In the genomic region with DNA sequence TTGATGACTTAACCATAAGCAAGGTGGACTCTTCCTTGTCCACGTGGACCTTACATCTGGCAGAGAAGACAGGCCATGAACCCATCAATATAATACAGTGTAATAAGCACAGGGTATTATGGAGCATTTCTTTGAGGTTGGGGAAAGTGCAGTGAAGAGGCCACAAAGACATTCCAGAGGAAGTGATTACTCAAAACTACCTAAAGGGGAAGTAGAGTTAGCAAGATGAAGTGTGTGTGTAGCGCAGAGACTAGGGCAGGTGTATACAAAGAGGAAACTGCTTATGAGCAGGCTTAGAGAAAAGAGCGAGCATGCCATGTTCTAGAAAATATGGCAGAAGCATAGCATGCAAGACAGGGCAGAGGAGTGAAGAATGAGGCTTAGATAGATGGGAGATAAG, we compare ENCODE assay signal across 10 cellular contexts. TPM values are rescaled to one million over a fixed set of nuclear protein-coding genes. Genes with fewer than 3 reads are reported as not detected.
DNase-seq lines count a peak whose midpoint lies in the region; ATAC-seq and TF ChIP-seq lines count a peak whose summit lies in the region.
"Had no signal": no experiment of that assay in that cellular context is flagged by ENCODE, and none has a peak within 500 bp of the region (broad histone marks: within the 10 kb centered on the region; RNA-seq: fewer than 3 reads in every experiment).

No MANE protein-coding gene starts in this region.

- H3K27me3 ChIP-seq in naive thymus-derived CD4-positive, alpha-beta T cell (ENCODE audit: control insufficient read depth in 2 of 2, insufficient read depth in 2 of 2, low read length in 2 of 2), result no peaks in the 10 kb centered on the region
- H3K27me3 ChIP-seq in breast epithelium (no peaks in the 10 kb centered on the region), gastrocnemius medialis (no peaks in the 10 kb centered on the region)

- H3K27me3 Mint-ChIP-seq in naive thymus-derived CD4-positive, alpha-beta T cell, result peaks cover 10 to 54% (median 14%) of the 10 kb centered on the region in 5 donors
- no peaks in the 10 kb centered on the region for H3K27me3 Mint-ChIP-seq in Calu3 (ENCODE audit: unreplicated experiment)

- no TSS peak for BruUV-seq in Calu3 (replicated peaks; lab: Mats Ljungman, UMichigan)

- no peaks in the 10 kb centered on the region for H3K4me1 ChIP-seq in naive thymus-derived CD4-positive, alpha-beta T cell (ENCODE audit: control insufficient read depth in 2 of 2, insufficient read depth in 2 of 2, low read length in 2 of 2)
- no peaks in the 10 kb centered on the region for H3K4me1 ChIP-seq in breast epithelium
- no peaks in the 10 kb centered on the region for H3K4me1 ChIP-seq in gastrocnemius medialis
- H3K4me1 ChIP-seq: parathyroid adenoma had no signal

- peak; percentile 92 for ATAC-seq in GM19025 (IDR thresholded peaks at IDR 0.05; ENCODE audit: low read depth, unreplicated experiment)
- peak; percentile 98 for ATAC-seq in HG02610 (IDR thresholded peaks at IDR 0.05; ENCODE audit: unreplicated experiment)
- peak; percentile 76 for ATAC-seq in naive thymus-derived CD4-positive, alpha-beta T cell
- no peak for ATAC-seq in gastrocnemius medialis

- no peak overlapping the region for H3K27ac ChIP-seq in naive thymus-derived CD4-positive, alpha-beta T cell (ENCODE audit: low read depth, low read length)
- H3K27ac ChIP-seq in breast epithelium, result no peak overlapping the region
- no peak overlapping the region for H3K27ac ChIP-seq in gastrocnemius medialis
- H3K27ac ChIP-seq: parathyroid adenoma had no signal

- H3K36me3 Mint-ChIP-seq in naive thymus-derived CD4-positive, alpha-beta T cell, result no peaks in the 10 kb centered on the region
- H3K36me3 Mint-ChIP-seq in Calu3 (ENCODE audit: insufficient read depth, unreplicated experiment), result no peaks in the 10 kb centered on the region

- intact Hi-C loops in naive thymus-derived CD4-positive, alpha-beta T cell (cut with micrococcal nuclease), result loop anchor here in 1 of 2 donors (2.0 kb wide), 1 partner anchor 21 kb away; no protein-coding TSS in a partner anchor
- intact Hi-C loops in breast epithelium (cut with DNase I; ENCODE audit: low total_unique reads), result no loop called here
- intact Hi-C loops in gastrocnemius medialis (cut with DNase I; ENCODE audit: low total_unique reads), result no loop called here
- intact Hi-C loops in Calu3 (cut with micrococcal nuclease; ENCODE audit: unreplicated experiment), result loop anchor here (1.0 to 5.0 kb wide), 2 partner anchors 12 to 69 kb away; no protein-coding TSS in a partner anchor

- POLR2A ChIA-PET in naive thymus-derived CD4-positive, alpha-beta T cell (lab: Charles Lee), result no interaction called here

- TF ChIP-seq CTCF in breast epithelium (IDR thresholded peaks at IDR 0.05) (no peak), gastrocnemius medialis (IDR thresholded peaks at IDR 0.05 in 4 of 5, conservative IDR thresholded peaks at IDR 0.05 in 1 of 5) (no peak), Calu3 (IDR thresholded peaks at IDR 0.05; ENCODE audit: unreplicated experiment) (no peak)

- in situ Hi-C loops in KBM-7 (cut with MboI; ENCODE audit: low pct_unique_long_range_greater_than_20kb, low sequenced_read_pairs), result no loop called here
- in situ Hi-C loops in gastrocnemius medialis (cut with MboI; ENCODE audit: low sequenced_read_pairs in 4 of 4), result no loop called here

- no peaks in the 10 kb centered on the region for H3K9me3 ChIP-seq in naive thymus-derived CD4-positive, alpha-beta T cell (ENCODE audit: control insufficient read depth in 2 of 3, low read length in 3 of 3)
- H3K9me3 ChIP-seq in breast epithelium, result no peaks in the 10 kb centered on the region
- no peaks in the 10 kb centered on the region for H3K9me3 ChIP-seq in gastrocnemius medialis

- no peaks in the 10 kb centered on the region for H3K9me3 Mint-ChIP-seq in naive thymus-derived CD4-positive, alpha-beta T cell
- H3K9me3 Mint-ChIP-seq in Calu3 (ENCODE audit: low read depth, unreplicated experiment), result no peaks in the 10 kb centered on the region

- no peak overlapping the region for H3K4me3 ChIP-seq in naive thymus-derived CD4-positive, alpha-beta T cell (ENCODE audit: low read length)
- H3K4me3 ChIP-seq in breast epithelium (no peak overlapping the region), gastrocnemius medialis (no peak overlapping the region)

- peak; percentile 88 for DNase-seq in KBM-7
- no peak for DNase-seq in naive thymus-derived CD4-positive, alpha-beta T cell
- no peak for DNase-seq in breast epithelium (ENCODE audit: low spot score in 2 of 2)
- no peak for DNase-seq in gastrocnemius medialis
- DNase-seq in Calu3, result no peak
- DNase-seq in NCI-H774 (lab: John Stamatoyannopoulos, UW), result no peak
- DNase-seq: substantia nigra had no signal

- no peak overlapping the region for H3K27ac Mint-ChIP-seq in naive thymus-derived CD4-positive, alpha-beta T cell
- H3K27ac Mint-ChIP-seq in Calu3 (ENCODE audit: unreplicated experiment), result no peak overlapping the region

- H3K4me3 Mint-ChIP-seq in naive thymus-derived CD4-positive, alpha-beta T cell, result peak overlapping the region in 1 of 10 donors; percentile 37
- no peak overlapping the region for H3K4me3 Mint-ChIP-seq in Calu3 (ENCODE audit: low read depth, unreplicated experiment)

- CTCF ChIA-PET in naive thymus-derived CD4-positive, alpha-beta T cell (lab: Charles Lee), result no interaction called here
- CTCF ChIA-PET in Calu3 (lab: Charles Lee), result interaction anchor here (1.0 to 1.3 kb wide), 4 partner anchors 24 to 83 kb away, joined by 3 to 5 read pairs (median 4); no protein-coding TSS in a partner anchor

- no peaks in the 10 kb centered on the region for H3K36me3 ChIP-seq in naive thymus-derived CD4-positive, alpha-beta T cell (ENCODE audit: control insufficient read depth in 2 of 3, insufficient read depth in 3 of 3, low read length in 3 of 3)
- H3K36me3 ChIP-seq in breast epithelium (no peaks in the 10 kb centered on the region), gastrocnemius medialis (no peaks in the 10 kb centered on the region)

- H3K4me1 Mint-ChIP-seq in naive thymus-derived CD4-positive, alpha-beta T cell, result peaks cover 0 to 13% (median 6%) of the 10 kb centered on the region in 7 donors
- peaks cover 32% of the 10 kb centered on the region for H3K4me1 Mint-ChIP-seq in Calu3 (ENCODE audit: low read depth, unreplicated experiment)

- TF ChIP-seq POLR2A in breast epithelium (IDR thresholded peaks at IDR 0.05) (no peak), gastrocnemius medialis (IDR thresholded peaks at IDR 0.05) (no peak)

RNA-seq across cellular contexts. Expression of a gene that starts 17.9 kb away (rescaled TPM):
- total RNA-seq in naive thymus-derived CD4-positive, alpha-beta T cell, result under 1 TPM in 1 of 5 experiments, not detected in 4; 0.69 TPM
- polyA plus RNA-seq in naive thymus-derived CD4-positive, alpha-beta T cell, result 1 to 10 TPM in 1 of 2 donors, under 1 TPM in 1; 0.43 to 1.3 TPM
- total RNA-seq in breast epithelium (100 to 1,000 TPM in 1 of 3 donors, 10 to 100 TPM in 2; 25.9 to 225 (median 30.2) TPM), gastrocnemius medialis (10 to 100 TPM in 1 of 4 donors, 1 to 10 TPM in 2, under 1 TPM in 1; 0.85 to 10.6 (median 5.4) TPM), Calu3 (2022) (4.0 and 5.4 TPM in 2 replicates)

Comparison
In these comparisons a context has a peak if more than half of its experiments do, and no peak if none do; other contexts are left out.
1. ATAC-seq: peak in GM19025 (single experiment), HG02610 (single experiment) and naive thymus-derived CD4-positive, alpha-beta T cell (single experiment); none in gastrocnemius medialis (0 of 2).